Comparison of ENCODE assay signal across 8 cellular contexts in the genomic region with DNA sequence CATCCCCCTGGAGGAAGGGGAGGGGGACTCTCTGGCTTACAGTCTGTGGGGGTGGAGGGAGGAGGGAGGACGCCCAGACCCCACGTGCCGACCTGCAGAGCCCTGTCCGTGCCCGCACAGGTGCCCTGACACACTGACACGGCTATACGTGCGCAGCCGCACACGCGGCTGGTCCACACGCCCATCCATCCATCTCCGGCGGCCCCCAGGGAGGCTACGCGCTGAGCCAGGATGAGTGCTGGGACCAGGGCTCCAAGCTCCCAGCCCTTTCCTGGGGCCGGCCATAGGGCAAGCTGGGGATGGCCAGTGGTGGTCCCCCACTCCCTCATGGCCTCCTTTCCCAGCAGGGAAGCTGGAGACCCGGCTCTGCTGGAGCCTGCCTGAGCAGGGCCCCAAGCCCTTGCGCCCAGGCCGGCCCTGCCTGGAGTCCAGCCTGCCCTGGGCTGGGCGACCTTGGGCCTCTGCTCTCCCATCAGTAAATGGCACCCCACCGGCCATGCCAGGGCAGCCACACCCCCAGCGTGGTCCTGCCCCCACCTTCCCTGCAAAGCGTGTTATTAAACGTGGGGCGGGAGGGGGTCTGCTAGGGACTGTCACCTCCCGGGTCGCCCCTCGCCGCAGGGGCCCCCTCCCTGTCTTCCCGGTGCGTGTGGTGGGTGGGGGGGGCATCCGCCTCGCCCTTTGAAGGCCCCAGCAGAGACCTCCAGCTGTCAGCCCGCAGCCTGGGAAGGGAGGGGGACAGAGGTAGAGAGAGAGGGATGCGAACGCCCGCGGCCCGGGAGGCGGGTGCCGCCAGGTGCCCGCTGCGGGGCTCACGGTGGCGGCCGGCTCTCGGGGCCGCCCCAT. TPM values are rescaled to one million over a fixed set of nuclear protein-coding genes. Genes with fewer than 3 reads are reported as not detected.
A peak's percentile ranks its signal among the peaks of the same experiment; 100 is the strongest.
DNase-seq lines count a peak whose midpoint lies in the region; ATAC-seq, FAIRE-seq and TF ChIP-seq lines count a peak whose summit lies in the region.

No MANE protein-coding gene starts in this region.

- H3K4me2 ChIP-seq in H1 (ENCODE audit: insufficient read depth in 1 of 2, low read depth in 2 of 2, low read length in 2 of 2): peak overlapping the region; percentile 52 to 97
- no peak overlapping the region for H3K4me2 ChIP-seq in osteoblast (ENCODE audit: insufficient read depth, low read length)

- H3K18ac ChIP-seq in H1 (ENCODE audit: extremely low read depth, low read length): no peak overlapping the region; the same call in 1 of the 2 replicates

- TF ChIP-seq POLR2A in H1 (IDR thresholded peaks at IDR 0.05; ENCODE audit: control extremely low read depth in 1 of 2, low read depth in 2 of 2, low read length in 2 of 2): no peak

- H2BK120ac ChIP-seq in H1 (replicated peaks; ENCODE audit: low read depth, low read length): no peak overlapping the region

- DNase-seq in D341Med (ENCODE audit: low spot score) (peak; percentile 60), NCI-H69 (lab: John Stamatoyannopoulos, UW) (peak; percentile 59), H1 (ENCODE audit: low read depth in 1 of 2, low spot score in 2 of 2) (peak in 1 of 2 experiments; percentile 75), osteoblast (ENCODE audit: insufficient read length, low spot score, missing footprints) (peak; percentile 91), HuH-7.5 (ENCODE audit: low spot score) (no peak), NCI-H1092 treated with DMSO at 0.1 percent for 48 hours (lab: John Stamatoyannopoulos, UW) (no peak), cortex of kidney (lab: John Stamatoyannopoulos, UW) (no peak)

- H2AK5ac ChIP-seq in H1 (ENCODE audit: low read depth, low read length): no peak overlapping the region

- H3K79me1 ChIP-seq in H1 (ENCODE audit: low read depth, low read length): no peaks in the 10 kb centered on the region

- H3K4me3 ChIP-seq in H1 (ENCODE audit: extremely low read depth in 1 of 4, insufficient read depth in 2 of 4, low read depth in 3 of 4, low read length in 4 of 4): peak overlapping the region; percentile 39 to 74 (median 48)
- no peak overlapping the region for H3K4me3 ChIP-seq in osteoblast (ENCODE audit: insufficient read depth, low read length)

- POLR2A ChIA-PET in H1 (lab: Charles Lee; ENCODE audit: partially characterized antibody): interaction anchor here (0.7 to 6.9 kb wide), 18 partner anchors 8 to 306 kb away, joined by 3 to 63 read pairs (median 5); a partner anchor contains a TSS

- H4K20me1 ChIP-seq in H1 (replicated peaks in 1 of 2; ENCODE audit: control insufficient read depth in 1 of 2, insufficient read depth in 2 of 2, low read length in 2 of 2): peaks cover 4 to 14% of the 10 kb centered on the region in 2 experiments
- H4K20me1 ChIP-seq in osteoblast (ENCODE audit: insufficient read depth, low read length): no peaks in the 10 kb centered on the region

- no peak overlapping the region for H3K9ac ChIP-seq in H1 (replicated peaks in 1 of 4; ENCODE audit: extremely low read depth in 1 of 4, low read depth in 3 of 4, low read length in 3 of 4)

- no peak overlapping the region for H4K8ac ChIP-seq in H1 (ENCODE audit: extremely low read depth, insufficient read depth, low read length)

- no peak for FAIRE-seq in H1 (lab: Jason Lieb, UNC)

- H2BK12ac ChIP-seq in H1 (ENCODE audit: low read depth, low read length): no peak overlapping the region

- no peak overlapping the region for H3K4ac ChIP-seq in H1 (replicated peaks; ENCODE audit: insufficient read length, low read depth, low read length)

- H4K5ac ChIP-seq in H1 (ENCODE audit: insufficient read length, low read depth, low read length): no peak overlapping the region

- H3K27ac ChIP-seq in H1 (ENCODE audit: low read depth, low read length) (no peak overlapping the region), osteoblast (ENCODE audit: low read depth, low read length) (no peak overlapping the region)

- H2AFZ ChIP-seq in H1 (ENCODE audit: low read length) (no peak overlapping the region), osteoblast (ENCODE audit: low read length) (no peak overlapping the region)

- H3K79me2 ChIP-seq in H1 (ENCODE audit: control insufficient read depth in 1 of 2, insufficient read depth in 2 of 2, low read length in 2 of 2) (no peaks in the 10 kb centered on the region), osteoblast (ENCODE audit: insufficient read depth, low read length) (no peaks in the 10 kb centered on the region)

- no peak overlapping the region for H4K91ac ChIP-seq in H1 (replicated peaks; ENCODE audit: insufficient read length, low read length)

- no peak overlapping the region for H3K56ac ChIP-seq in H1 (replicated peaks; ENCODE audit: insufficient read length, low read depth, low read length)

- 14% methylated on average over 18 of the region's 49 CpGs; no CpG with 5 or more reads in 1 of the 2 experiments for WGBS in H1 (ENCODE audit: extremely low coverage in 1 of 2, insufficient coverage in 1 of 2, insufficient read length in 1 of 2, insufficient replicate concordance in 2 of 2, low coverage in 1 of 2, low lambda C conversion rate in 2 of 2, missing lambda C conversion rate in 1 of 2), 2 experiments

- CTCF ChIA-PET in H1 (lab: Charles Lee; ENCODE audit: partially characterized antibody): interaction anchor here (0.7 to 3.2 kb wide), 32 partner anchors 8 to 454 kb away, joined by 3 to 26 read pairs (median 4); a partner anchor contains a TSS

- no peak overlapping the region for H2BK5ac ChIP-seq in H1 (ENCODE audit: low read depth, low read length)

- H3K9me3 ChIP-seq in H1 (ENCODE audit: insufficient read depth in 2 of 2, low read depth in 1 of 2, low read length in 1 of 2) (no peaks in the 10 kb centered on the region), osteoblast (ENCODE audit: low read depth, low read length) (no peaks in the 10 kb centered on the region)

- H2BK20ac ChIP-seq in H1 (ENCODE audit: low read length): no peak overlapping the region

- H3K36me3 ChIP-seq in H1 (ENCODE audit: control insufficient read depth in 2 of 4, insufficient read depth in 4 of 4, low read length in 3 of 4): no peaks in the 10 kb centered on the region
- H3K36me3 ChIP-seq in osteoblast (ENCODE audit: insufficient read depth, low read length): no peaks in the 10 kb centered on the region

- no peak for TF ChIP-seq RAD21 in H1 (IDR thresholded peaks at IDR 0.05 in 1 of 2, conservative IDR thresholded peaks at IDR 0.05 in 1 of 2; ENCODE audit: low read depth in 2 of 2, low read length in 2 of 2)

- no peak for TF ChIP-seq CTCF in H1 (IDR thresholded peaks at IDR 0.05; ENCODE audit: control extremely low read depth in 1 of 3, insufficient read depth in 1 of 3, low read depth in 1 of 3, low read length in 3 of 3)
- no peak for TF ChIP-seq CTCF in osteoblast (IDR thresholded peaks at IDR 0.05; ENCODE audit: extremely low read depth, low read depth, low read length)

- ATAC-seq in GM19467 (IDR thresholded peaks at IDR 0.05; ENCODE audit: unreplicated experiment): no peak

- H3K4me1 ChIP-seq in H1 (replicated peaks in 1 of 4; ENCODE audit: control insufficient read depth in 3 of 4, insufficient read depth in 4 of 4, low read length in 3 of 4) (peaks cover 0 to 10% (median 3%) of the 10 kb centered on the region in 4 experiments; a peak in 4 of 7 replicates), osteoblast (ENCODE audit: insufficient read depth, low read length) (no peaks in the 10 kb centered on the region)

- no peak overlapping the region for H3K14ac ChIP-seq in H1 (ENCODE audit: insufficient read length)

- no peak for TF ChIP-seq EP300 in H1 (IDR thresholded peaks at IDR 0.05; ENCODE audit: borderline replicate concordance in 1 of 2, low read depth in 2 of 2, low read length in 2 of 2)

- H3K27me3 ChIP-seq in H1 (replicated peaks in 1 of 4; ENCODE audit: control insufficient read depth in 3 of 4, extremely low read depth in 1 of 4, insufficient read depth in 3 of 4, low read length in 3 of 4) (peaks cover 4 to 34% (median 24%) of the 10 kb centered on the region in 4 experiments), osteoblast (ENCODE audit: insufficient read depth, low read length) (peaks cover 55% of the 10 kb centered on the region)

- H3K23ac ChIP-seq in H1 (ENCODE audit: insufficient read length): no peak overlapping the region

- peaks cover 8% of the 10 kb centered on the region; the same call in 1 of the 2 replicates for H3K23me2 ChIP-seq in H1 (ENCODE audit: low read depth, low read length)

- no peak overlapping the region for H2BK15ac ChIP-seq in H1 (ENCODE audit: low read length)

RNA-seq across cellular contexts. Expression of a gene that starts 0.9 kb away (rescaled TPM):
- 6.4 and 6.5 TPM in 2 replicates for total RNA-seq in H1 (2021; fragmentation: NEBNext Ultra II Directional; extraction: Animal tissue kit (Norgen Biotek cat#: 25700))
- polyA plus RNA-seq in H1 (2011; rRNA removed): 1.2 and 2.7 TPM in 2 replicates
- 2.0 TPM for polyA plus RNA-seq in H1 (2011; cell fraction: cytosol; rRNA removed)
- 9.8 TPM for polyA plus RNA-seq in H1 (2011; cell fraction: nucleus; rRNA removed)
- 2.7 to 3.7 TPM (median 3.2 TPM) in 4 replicates for polyA plus RNA-seq in H1 (2012, experiment 1 of 2)
- 2.8 TPM for polyA plus RNA-seq in H1 (2012, experiment 2 of 2)
- polyA plus RNA-seq in H1 (2013, experiment 1 of 2): 2.0 TPM
- 1.9 TPM for polyA plus RNA-seq in H1 (2013, experiment 2 of 2)
- 0.93 and 1.9 TPM in 2 replicates for polyA minus RNA-seq in H1 (2011; rRNA and poly(A)+ RNA removed)
- 4.5 TPM for polyA minus RNA-seq in H1 (2011; cell fraction: cytosol; rRNA and poly(A)+ RNA removed)
- polyA minus RNA-seq in H1 (2011; cell fraction: nucleus; rRNA and poly(A)+ RNA removed): 4.4 TPM
- not detected in 2 replicates for total RNA-seq in osteoblast

RNA-seq across cellular contexts. Expression of a gene that starts 9.7 kb away (rescaled TPM):
- 67.6 and 69.6 TPM in 2 replicates for total RNA-seq in H1 (2021; fragmentation: NEBNext Ultra II Directional; extraction: Animal tissue kit (Norgen Biotek cat#: 25700))
- polyA plus RNA-seq in H1 (2011; rRNA removed): 321 and 440 TPM in 2 replicates
- 218 TPM for polyA plus RNA-seq in H1 (2011; cell fraction: cytosol; rRNA removed)
- 354 TPM for polyA plus RNA-seq in H1 (2011; cell fraction: nucleus; rRNA removed)
- 47.7 to 104 TPM (median 94.8 TPM) in 4 replicates for polyA plus RNA-seq in H1 (2012, experiment 1 of 2)
- 87.2 TPM for polyA plus RNA-seq in H1 (2012, experiment 2 of 2)
- 57.1 TPM for polyA plus RNA-seq in H1 (2013, experiment 1 of 2)
- polyA plus RNA-seq in H1 (2013, experiment 2 of 2): 56.1 TPM
- 88.3 and 98.1 TPM in 2 replicates for polyA minus RNA-seq in H1 (2011; rRNA and poly(A)+ RNA removed)
- polyA minus RNA-seq in H1 (2011; cell fraction: cytosol; rRNA and poly(A)+ RNA removed): 67.9 TPM
- polyA minus RNA-seq in H1 (2011; cell fraction: nucleus; rRNA and poly(A)+ RNA removed): 111 TPM
- total RNA-seq in osteoblast: 30.8 and 44.2 TPM in 2 replicates

RNA-seq across cellular contexts. Expression of a gene that starts 15.1 kb away (rescaled TPM):
- 6.1 and 8.5 TPM in 2 replicates for total RNA-seq in H1 (2021; fragmentation: NEBNext Ultra II Directional; extraction: Animal tissue kit (Norgen Biotek cat#: 25700))
- 8.6 and 14.2 TPM in 2 replicates for polyA plus RNA-seq in H1 (2011; rRNA removed)
- 9.8 TPM for polyA plus RNA-seq in H1 (2011; cell fraction: cytosol; rRNA removed)
- polyA plus RNA-seq in H1 (2011; cell fraction: nucleus; rRNA removed): 97.1 TPM
- 6.1 to 13.0 TPM (median 8.1 TPM) in 4 replicates for polyA plus RNA-seq in H1 (2012, experiment 1 of 2)
- 12.6 TPM for polyA plus RNA-seq in H1 (2012, experiment 2 of 2)
- 4.7 TPM for polyA plus RNA-seq in H1 (2013, experiment 1 of 2)
- polyA plus RNA-seq in H1 (2013, experiment 2 of 2): 3.5 TPM
- 1.00 and 1.0 TPM in 2 replicates for polyA minus RNA-seq in H1 (2011; rRNA and poly(A)+ RNA removed)
- 3.2 TPM for polyA minus RNA-seq in H1 (2011; cell fraction: cytosol; rRNA and poly(A)+ RNA removed)
- polyA minus RNA-seq in H1 (2011; cell fraction: nucleus; rRNA and poly(A)+ RNA removed): 9.2 TPM
- 1.5 and 2.5 TPM in 2 replicates for total RNA-seq in osteoblast

RNA-seq across cellular contexts. Expression of a gene that starts 19.1 kb away (rescaled TPM):
- total RNA-seq in H1 (2021; fragmentation: NEBNext Ultra II Directional; extraction: Animal tissue kit (Norgen Biotek cat#: 25700)): 30.9 and 32.6 TPM in 2 replicates
- polyA plus RNA-seq in H1 (2011; rRNA removed): 55.9 and 63.9 TPM in 2 replicates
- polyA plus RNA-seq in H1 (2011; cell fraction: cytosol; rRNA removed): 44.0 TPM
- 81.1 TPM for polyA plus RNA-seq in H1 (2011; cell fraction: nucleus; rRNA removed)
- polyA plus RNA-seq in H1 (2012, experiment 1 of 2): 20.8 to 40.2 TPM (median 35.0 TPM) in 4 replicates
- polyA plus RNA-seq in H1 (2012, experiment 2 of 2): 26.7 TPM
- polyA plus RNA-seq in H1 (2013, experiment 1 of 2): 54.8 TPM
- polyA plus RNA-seq in H1 (2013, experiment 2 of 2): 48.7 TPM
- 9.5 and 10.9 TPM in 2 replicates for polyA minus RNA-seq in H1 (2011; rRNA and poly(A)+ RNA removed)
- 18.8 TPM for polyA minus RNA-seq in H1 (2011; cell fraction: cytosol; rRNA and poly(A)+ RNA removed)
- polyA minus RNA-seq in H1 (2011; cell fraction: nucleus; rRNA and poly(A)+ RNA removed): 28.7 TPM
- total RNA-seq in osteoblast: 14.1 and 14.4 TPM in 2 replicates

RNA-seq across cellular contexts. Expression of a gene that starts 27.9 kb away (rescaled TPM):
- total RNA-seq in H1 (2021; fragmentation: NEBNext Ultra II Directional; extraction: Animal tissue kit (Norgen Biotek cat#: 25700)): 21.9 and 22.2 TPM in 2 replicates
- polyA plus RNA-seq in H1 (2011; rRNA removed): 27.0 and 34.2 TPM in 2 replicates
- 31.8 TPM for polyA plus RNA-seq in H1 (2011; cell fraction: cytosol; rRNA removed)
- polyA plus RNA-seq in H1 (2011; cell fraction: nucleus; rRNA removed): 122 TPM
- 10.7 to 22.9 TPM (median 21.9 TPM) in 4 replicates for polyA plus RNA-seq in H1 (2012, experiment 1 of 2)
- 12.4 TPM for polyA plus RNA-seq in H1 (2012, experiment 2 of 2)
- polyA plus RNA-seq in H1 (2013, experiment 1 of 2): 15.0 TPM
- polyA plus RNA-seq in H1 (2013, experiment 2 of 2): 11.6 TPM
- 7.6 and 10.1 TPM in 2 replicates for polyA minus RNA-seq in H1 (2011; rRNA and poly(A)+ RNA removed)
- polyA minus RNA-seq in H1 (2011; cell fraction: cytosol; rRNA and poly(A)+ RNA removed): 18.4 TPM
- polyA minus RNA-seq in H1 (2011; cell fraction: nucleus; rRNA and poly(A)+ RNA removed): 24.6 TPM
- 30.9 and 31.5 TPM in 2 replicates for total RNA-seq in osteoblast

Comparison
In these comparisons a context has a peak if more than half of its experiments do, and no peak if none do; other contexts are left out.
1. DNase-seq: peak in D341Med (single experiment), NCI-H69 (single experiment) and osteoblast (single experiment); none in HuH-7.5 (single experiment), NCI-H1092 treated with DMSO at 0.1 percent for 48 hours (single experiment) and cortex of kidney (single experiment).